In the genomic region with DNA sequence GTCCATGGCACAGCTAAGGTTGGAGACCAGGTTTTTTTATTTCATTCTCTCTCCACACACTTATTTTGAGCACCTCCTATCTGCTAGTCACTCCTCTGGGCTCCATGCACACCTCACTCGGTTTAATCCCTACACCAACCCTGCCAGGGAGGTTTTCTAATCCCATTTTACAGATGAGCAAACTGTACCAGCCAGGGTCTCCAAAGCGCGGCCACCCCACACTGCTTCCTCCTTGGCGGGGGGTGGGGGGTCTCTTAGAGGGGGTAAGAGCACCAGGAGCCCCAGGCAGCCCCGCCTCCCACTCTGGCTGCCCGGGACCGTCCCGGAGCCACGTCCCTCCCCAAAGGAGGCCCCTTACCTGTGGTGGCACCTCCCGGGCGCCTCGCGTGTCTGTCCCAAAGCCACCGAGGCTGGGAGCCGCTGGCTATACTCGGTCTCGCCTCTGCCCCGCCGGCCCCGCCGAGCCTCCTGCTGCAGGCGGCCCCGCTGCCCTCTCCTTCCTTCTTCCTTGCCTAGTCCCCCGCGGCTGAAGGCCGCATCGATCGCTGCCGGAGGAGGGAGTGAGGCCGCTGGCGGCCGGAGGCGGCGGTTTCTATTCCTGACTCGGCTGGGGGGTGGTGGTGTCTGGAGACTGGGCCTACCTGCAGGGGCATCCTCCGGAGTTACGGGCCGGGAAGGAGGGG, we compare ENCODE assay signal across 10 cellular contexts. TPM values are rescaled to one million over a fixed set of nuclear protein-coding genes. Genes with fewer than 3 reads are reported as not detected.
DNase-seq lines count a peak whose midpoint lies in the region; ATAC-seq and TF ChIP-seq lines count a peak whose summit lies in the region.
"Had no signal": no experiment of that assay in that cellular context is flagged by ENCODE, and none has a peak within 500 bp of the region (broad histone marks: within the 10 kb centered on the region; RNA-seq: fewer than 3 reads in every experiment).

KCNS1 (minus strand) TSS at position 565 of the 683 bp plus-strand sequence. CDS start 1,891 bp downstream, outside the sequence.

- H3K27me3 Mint-ChIP-seq in nephron progenitor cell (ENCODE audit: low read depth, poor library complexity), result peaks cover 88% of the 10 kb centered on the region

- H3K4me1 Mint-ChIP-seq in nephron progenitor cell, result no peaks in the 10 kb centered on the region

- H3K4me3 Mint-ChIP-seq in nephron progenitor cell, result peak within 1 kb of the TSS; percentile 70
- H3K4me3 Mint-ChIP-seq: activated naive CD8-positive, alpha-beta T cell had no signal

- TF ChIP-seq CTCF in epithelial cell of proximal tubule (conservative IDR thresholded peaks at IDR 0.05; ENCODE audit: low read depth, low read length), result no peak
- TF ChIP-seq CTCF in nephron progenitor cell (IDR thresholded peaks at IDR 0.05), result no peak

- no peak within 1 kb of the TSS for H3K27ac Mint-ChIP-seq in nephron progenitor cell
- H3K27ac Mint-ChIP-seq: activated naive CD8-positive, alpha-beta T cell had no signal

- ATAC-seq in GM18519 (IDR thresholded peaks at IDR 0.05; ENCODE audit: low FRiP score, unreplicated experiment) (no peak), HG03520 (IDR thresholded peaks at IDR 0.05; ENCODE audit: unreplicated experiment) (no peak)

- no peaks in the 10 kb centered on the region for H3K36me3 Mint-ChIP-seq in nephron progenitor cell (ENCODE audit: low read depth)
- H3K36me3 Mint-ChIP-seq: activated naive CD8-positive, alpha-beta T cell; IgD-negative memory B cell had no signal

- peaks cover 4% of the 10 kb centered on the region for H3K9me3 Mint-ChIP-seq in nephron progenitor cell
- H3K9me3 Mint-ChIP-seq: IgD-negative memory B cell had no signal

- H3K4me3 ChIP-seq in epithelial cell of proximal tubule (ENCODE audit: low read depth, low read length), result peak within 1 kb of the TSS; percentile 46

- DNase-seq in EH (ENCODE audit: low read depth), result peak; percentile 38
- peak; percentile 38 for DNase-seq in NOMO-1 treated with DMSO at 0.1 percent for 48 hours (lab: John Stamatoyannopoulos, UW; ENCODE audit: unreplicated experiment)
- no peak for DNase-seq in epithelial cell of proximal tubule (ENCODE audit: low read depth)
- DNase-seq in nephron progenitor cell, result peak; percentile 60
- no peak for DNase-seq in activated CD8-positive, alpha-beta memory T cell treated with anti-CD3 and anti-CD28 coated beads for 24 hours
- DNase-seq in NCI-H2196 treated with DMSO at 0.1 percent for 48 hours (lab: John Stamatoyannopoulos, UW; ENCODE audit: unreplicated experiment), result no peak

RNA-seq across cellular contexts. Expression of gene KCNS1, which starts in this region (rescaled TPM):
- 8.1 and 10.9 TPM in 2 replicates for total RNA-seq in epithelial cell of proximal tubule

Comparison
In these comparisons a context has a peak if more than half of its experiments do, and no peak if none do; other contexts are left out.
1. DNase-seq: peak in EH (single experiment), NOMO-1 treated with DMSO at 0.1 percent for 48 hours (single experiment) and nephron progenitor cell (single experiment); none in epithelial cell of proximal tubule (single experiment), activated CD8-positive, alpha-beta memory T cell treated with anti-CD3 and anti-CD28 coated beads for 24 hours (single experiment) and NCI-H2196 treated with DMSO at 0.1 percent for 48 hours (single experiment).